In the genomic region with DNA sequence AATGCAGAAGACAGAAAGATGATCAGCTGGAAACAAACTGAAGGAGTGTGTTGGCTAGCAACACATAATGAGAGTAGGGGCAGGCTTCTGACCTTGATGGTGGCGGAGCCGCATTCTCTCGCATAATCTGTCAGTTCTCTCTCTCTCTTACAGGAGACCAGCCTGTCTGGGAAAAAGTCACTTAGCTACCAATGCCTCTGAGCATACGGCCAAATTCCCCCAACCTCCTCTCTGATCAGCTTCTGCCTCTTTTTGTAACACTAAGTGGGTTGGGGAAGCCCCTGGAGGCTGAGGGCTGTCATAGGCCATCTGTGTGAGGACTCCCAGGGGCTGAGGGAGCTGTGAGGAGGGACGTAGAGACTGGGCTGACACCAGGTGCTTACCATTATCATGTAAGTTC, we compare ENCODE assay signal across 8 cellular contexts.
DNase-seq lines count a peak whose midpoint lies in the region; ATAC-seq and TF ChIP-seq lines count a peak whose summit lies in the region.

No MANE protein-coding gene starts in this region.

- no peaks in the 10 kb centered on the region for H3K36me3 ChIP-seq in thymus (ENCODE audit: control insufficient read depth, insufficient read depth)
- H3K36me3 ChIP-seq in WERI-Rb-1, result peaks cover 19% of the 10 kb centered on the region; the same call in 1 of the 2 replicates

- no peaks in the 10 kb centered on the region for H3K9me3 ChIP-seq in thymus (ENCODE audit: control insufficient read depth)
- no peaks in the 10 kb centered on the region for H3K9me3 ChIP-seq in WERI-Rb-1 (ENCODE audit: severe bottlenecking)

- ATAC-seq in GM21367 (IDR thresholded peaks at IDR 0.05; ENCODE audit: unreplicated experiment), result peak; percentile 86
- peak; percentile 77 for ATAC-seq in HG03521 (IDR thresholded peaks at IDR 0.05; ENCODE audit: unreplicated experiment)

- DNase-seq in epithelial cell of prostate (ENCODE audit: low read depth, low spot score) (no peak), hepatic stellate cell (ENCODE audit: low spot score) (no peak), cerebellum (ENCODE audit: low spot score) (no peak), WERI-Rb-1 (no peak)

- H3K27me3 ChIP-seq in thymus (ENCODE audit: control insufficient read depth, insufficient read depth), result no peaks in the 10 kb centered on the region
- H3K27me3 ChIP-seq in WERI-Rb-1 (ENCODE audit: insufficient read depth, low read depth, severe bottlenecking), result no peaks in the 10 kb centered on the region

- TF ChIP-seq CTCF in GM12873 (IDR thresholded peaks at IDR 0.05; ENCODE audit: insufficient read depth, low read depth, low read length, missing control alignments), result peak; percentile 29
- no peak for TF ChIP-seq CTCF in WERI-Rb-1 (IDR thresholded peaks at IDR 0.05; ENCODE audit: low read depth, low read length)

- H3K4me1 ChIP-seq in thymus (ENCODE audit: control insufficient read depth, insufficient read depth, low read length), result peaks cover 4% of the 10 kb centered on the region

- WGBS in thymus, result 92% methylated on average over 5 of the region's 5 CpGs

- H3K27ac ChIP-seq in epithelial cell of prostate (peak overlapping the region; percentile 54), thymus (ENCODE audit: low read depth) (peak overlapping the region; percentile 0), WERI-Rb-1 (no peak overlapping the region)

- H3K4me3 ChIP-seq in thymus (ENCODE audit: low read length), result no peak overlapping the region
- no peak overlapping the region for H3K4me3 ChIP-seq in WERI-Rb-1 (ENCODE audit: low read depth, low read length)
